9 cellular contexts compared by ENCODE assay signal in the genomic region with DNA sequence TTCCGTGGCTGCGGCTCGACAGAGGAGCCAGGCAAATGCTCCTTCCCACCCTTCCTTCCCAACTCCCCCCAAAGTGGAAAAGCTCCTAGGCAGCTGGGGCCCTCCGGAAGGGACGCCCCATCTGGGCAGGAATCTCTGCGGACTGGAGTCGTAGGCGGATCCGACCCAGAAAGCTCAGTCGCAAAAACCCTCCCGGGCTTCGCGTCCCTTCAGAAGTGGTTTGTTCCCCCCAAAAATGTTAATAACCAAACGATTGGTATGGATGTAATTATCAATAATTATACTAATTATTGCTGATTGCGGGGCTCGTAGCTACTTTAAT. TPM values are rescaled to one million over a fixed set of nuclear protein-coding genes. Genes with fewer than 3 reads are reported as not detected.
DNase-seq lines count a peak whose midpoint lies in the region; ATAC-seq, FAIRE-seq and TF ChIP-seq lines count a peak whose summit lies in the region.
"Had no signal": no experiment of that assay in that cellular context is flagged by ENCODE, and none has a peak within 500 bp of the region (broad histone marks: within the 10 kb centered on the region; RNA-seq: fewer than 3 reads in every experiment).

No MANE protein-coding gene starts in this region.

- H3K27ac ChIP-seq in HUES64 (ENCODE audit: low read depth, low read length) (no peak overlapping the region), dorsolateral prefrontal cortex (no peak overlapping the region)

- H3K27me3 Mint-ChIP-seq in natural killer cell treated with Interleukin-12 subunit alpha and Interleukin-12 subunit beta and Interleukin-15 and Interleukin-18, amount 100 ng/mL, for 72 hours = peaks cover 27 to 34% of the 10 kb centered on the region in 2 donors

- no peaks in the 10 kb centered on the region for H3K9me3 Mint-ChIP-seq in natural killer cell treated with Interleukin-12 subunit alpha and Interleukin-12 subunit beta and Interleukin-15 and Interleukin-18, amount 100 ng/mL, for 72 hours

- intact Hi-C loops in dorsolateral prefrontal cortex (cut with DNase I) = loop anchor here (2.0 to 10.0 kb wide), 6 partner anchors 294 to 889 kb away; a partner anchor contains a TSS

- H3K4me3 ChIP-seq in BE2C (ENCODE audit: low read depth, low read length) (peak overlapping the region; percentile 42), HUES64 (ENCODE audit: low read length) (peak overlapping the region; percentile 52), dorsolateral prefrontal cortex (peak overlapping the region in 58 of 59 donors; percentile 9 to 68 (median 46))

- no peaks in the 10 kb centered on the region for H3K36me3 ChIP-seq in BE2C
- no peaks in the 10 kb centered on the region for H3K36me3 ChIP-seq in HUES64 (ENCODE audit: insufficient read depth, low read length)

- H3K27ac Mint-ChIP-seq in natural killer cell treated with Interleukin-12 subunit alpha and Interleukin-12 subunit beta and Interleukin-15 and Interleukin-18, amount 100 ng/mL, for 72 hours = peak overlapping the region in 1 of 2 donors; percentile 50

- H3K4me1 Mint-ChIP-seq in natural killer cell treated with Interleukin-12 subunit alpha and Interleukin-12 subunit beta and Interleukin-15 and Interleukin-18, amount 100 ng/mL, for 72 hours (ENCODE audit: low read depth in 2 of 2) = peaks cover 30 to 48% of the 10 kb centered on the region in 2 donors

- DNase-seq in BE2C (no peak), dorsolateral prefrontal cortex (no peak), GM12892 (ENCODE audit: insufficient read length) (no peak)
- DNase-seq in natural killer cell treated with Interleukin-12 subunit alpha and Interleukin-12 subunit beta and Interleukin-15 and Interleukin-18, amount 100 ng/mL, for 72 hours (ENCODE audit: low spot score) = no peak

- H3K4me1 ChIP-seq in BE2C (no peaks in the 10 kb centered on the region; the same call in 1 of the 2 replicates), HUES64 (ENCODE audit: insufficient read depth, low read length) (peaks cover 24% of the 10 kb centered on the region)

- WGBS in HUES64 = 3% methylated on average over 13 of the region's 16 CpGs

- TF ChIP-seq CTCF in BE2C (IDR thresholded peaks at IDR 0.05; ENCODE audit: low read depth, low read length) = no peak
- TF ChIP-seq CTCF in dorsolateral prefrontal cortex (IDR thresholded peaks at IDR 0.05 in 54 of 56, conservative IDR thresholded peaks at IDR 0.05 in 2 of 56; ENCODE audit: low read depth in 1 of 56, partially characterized antibody in 56 of 56) = no peak

- peaks cover 49% of the 10 kb centered on the region for H3K27me3 ChIP-seq in BE2C
- peaks cover 86% of the 10 kb centered on the region for H3K27me3 ChIP-seq in HUES64 (ENCODE audit: insufficient read depth, low read length)
- H3K27me3 ChIP-seq in dorsolateral prefrontal cortex = peaks cover 5 to 51% (median 46%) of the 10 kb centered on the region in 45 donors

- H3K9ac ChIP-seq in HUES64 (ENCODE audit: low read depth, low read length) = no peak overlapping the region; the same call in 1 of the 2 replicates

- TF ChIP-seq POLR2A in GM12892 (IDR thresholded peaks at IDR 0.05; ENCODE audit: low read depth, low read length) = no peak

- H3K9me3 ChIP-seq in BE2C (no peaks in the 10 kb centered on the region), HUES64 (ENCODE audit: insufficient read depth, low read depth, low read length) (no peaks in the 10 kb centered on the region)

- no peak for ATAC-seq in natural killer cell treated with Interleukin-12 subunit alpha and Interleukin-12 subunit beta and Interleukin-15 and Interleukin-18, amount 100 ng/mL, for 72 hours
- no peak for ATAC-seq in GM19035 (IDR thresholded peaks at IDR 0.05; ENCODE audit: unreplicated experiment)
- ATAC-seq in HG03460 (IDR thresholded peaks at IDR 0.05; ENCODE audit: unreplicated experiment) = no peak
- no peak for ATAC-seq in HG03432 (IDR thresholded peaks at IDR 0.05; ENCODE audit: unreplicated experiment)

- H3K4me3 Mint-ChIP-seq in natural killer cell treated with Interleukin-12 subunit alpha and Interleukin-12 subunit beta and Interleukin-15 and Interleukin-18, amount 100 ng/mL, for 72 hours = peak overlapping the region; percentile 80

- FAIRE-seq in GM12892 (lab: Jason Lieb, UNC) = no peak

- no peaks in the 10 kb centered on the region for H3K36me3 Mint-ChIP-seq in natural killer cell treated with Interleukin-12 subunit alpha and Interleukin-12 subunit beta and Interleukin-15 and Interleukin-18, amount 100 ng/mL, for 72 hours

RNA-seq across cellular contexts. Expression of a gene that starts 3.8 kb away (rescaled TPM):
- polyA plus RNA-seq in BE2C (2012; ENCODE audit: insufficient read depth, insufficient read length, low read depth) = not detected
- polyA plus RNA-seq in HUES64 (2013, experiment 1 of 2) = under 0.01 TPM
- under 0.01 TPM for polyA plus RNA-seq in HUES64 (2013, experiment 2 of 2)
- total RNA-seq in dorsolateral prefrontal cortex = not detected
- total RNA-seq in natural killer cell treated with Interleukin-12 subunit alpha and Interleukin-12 subunit beta and Interleukin-15 and Interleukin-18, amount 100 ng/mL, for 72 hours = not detected
- not detected for polyA plus RNA-seq in GM12892 (2012; ENCODE audit: missing spikeins)
- polyA plus RNA-seq: adipose tissue had no signal

RNA-seq across cellular contexts. Expression of a gene that starts 10.8 kb away (rescaled TPM):
- 0.28 TPM for polyA plus RNA-seq in BE2C (2012; ENCODE audit: insufficient read depth, insufficient read length, low read depth)
- polyA plus RNA-seq in HUES64 (2013, experiment 1 of 2) = 0.05 TPM
- not detected for polyA plus RNA-seq in HUES64 (2013, experiment 2 of 2)
- 1 to 10 TPM in 108 of 120 experiments, under 1 TPM in 12; 0.49 to 4.0 (median 1.6) TPM for total RNA-seq in dorsolateral prefrontal cortex
- under 1 TPM; 0.42 to 0.48 TPM for total RNA-seq in natural killer cell treated with Interleukin-12 subunit alpha and Interleukin-12 subunit beta and Interleukin-15 and Interleukin-18, amount 100 ng/mL, for 72 hours
- polyA plus RNA-seq in GM12892 (2012; ENCODE audit: missing spikeins) = not detected
